8 cellular contexts compared by ENCODE assay signal in genomic region chr12:19440916-19441315, GRCh38. TPM values are rescaled to one million over a fixed set of nuclear protein-coding genes. Genes with fewer than 3 reads are reported as not detected.
DNase-seq lines count a peak whose midpoint lies in the region; ATAC-seq and TF ChIP-seq lines count a peak whose summit lies in the region.

No MANE protein-coding gene starts in this region.

- H3K4me3 ChIP-seq in DOHH2 (ENCODE audit: low read length) = peak overlapping the region; percentile 96
- peak overlapping the region; percentile 79 for H3K4me3 ChIP-seq in epithelial cell of proximal tubule (ENCODE audit: low read depth, low read length)
- H3K4me3 ChIP-seq in parathyroid adenoma (ENCODE audit: low read depth, low read length) = peak overlapping the region; percentile 77

- peaks cover 9% of the 10 kb centered on the region for H3F3A ChIP-seq in DOHH2 (ENCODE audit: control insufficient read depth, insufficient read depth)

- H3K9ac ChIP-seq in parathyroid adenoma = no peak overlapping the region

- H3K36me3 ChIP-seq in DOHH2 (ENCODE audit: control insufficient read depth, low read length) = peaks cover 49% of the 10 kb centered on the region
- no peaks in the 10 kb centered on the region for H3K36me3 ChIP-seq in parathyroid adenoma (ENCODE audit: control insufficient read depth, insufficient read depth, low read length)

- peak overlapping the region; percentile 76 for H3K27ac ChIP-seq in DOHH2 (ENCODE audit: low read depth, low read length)
- peak overlapping the region; percentile 83 for H3K27ac ChIP-seq in parathyroid adenoma

- H3K27me3 ChIP-seq in DOHH2 (ENCODE audit: control insufficient read depth, low read length) (no peaks in the 10 kb centered on the region), parathyroid adenoma (ENCODE audit: control insufficient read depth, insufficient read depth, low read length) (no peaks in the 10 kb centered on the region)

- TF ChIP-seq CTCF in DOHH2 (IDR thresholded peaks at IDR 0.05; ENCODE audit: low read depth, low read length, poor library complexity, severe bottlenecking) = no peak
- no peak for TF ChIP-seq CTCF in epithelial cell of proximal tubule (conservative IDR thresholded peaks at IDR 0.05; ENCODE audit: low read depth, low read length)
- TF ChIP-seq CTCF in parathyroid adenoma (IDR thresholded peaks at IDR 0.05) = no peak

- no peak for ATAC-seq in HG02623 (IDR thresholded peaks at IDR 0.05; ENCODE audit: unreplicated experiment)

- peak overlapping the region; percentile 88 for H3K4me2 ChIP-seq in DOHH2 (ENCODE audit: low read length)
- peak overlapping the region; percentile 64 for H3K4me2 ChIP-seq in parathyroid adenoma (ENCODE audit: low read length)

- no peaks in the 10 kb centered on the region for H3K9me2 ChIP-seq in DOHH2 (replicated peaks; ENCODE audit: control insufficient read depth, low read length)

- peak; percentile 14 for DNase-seq in RKO (ENCODE audit: low spot score)
- DNase-seq in epithelial cell of proximal tubule (ENCODE audit: low read depth) = no peak
- DNase-seq in NCI-H526 treated with DMSO at 0.1 percent for 48 hours (lab: John Stamatoyannopoulos, UW) = no peak
- DNase-seq in DMS79 (lab: John Stamatoyannopoulos, UW) = no peak
- DNase-seq in iPS-NIHi11 (ENCODE audit: low spot score) = no peak

- H3K79me2 ChIP-seq in DOHH2 (ENCODE audit: control insufficient read depth, low read length) = peaks cover 64% of the 10 kb centered on the region
- peaks cover 38% of the 10 kb centered on the region for H3K79me2 ChIP-seq in parathyroid adenoma

- H3K9me3 ChIP-seq in DOHH2 (ENCODE audit: control insufficient read depth, insufficient read depth, low read length) (no peaks in the 10 kb centered on the region), parathyroid adenoma (ENCODE audit: control insufficient read depth, low read length) (no peaks in the 10 kb centered on the region)

- peak overlapping the region; percentile 98 for H2AFZ ChIP-seq in parathyroid adenoma

- H3K4me1 ChIP-seq in DOHH2 (ENCODE audit: control insufficient read depth, low read length) = peaks cover 31% of the 10 kb centered on the region
- peaks cover 6% of the 10 kb centered on the region for H3K4me1 ChIP-seq in parathyroid adenoma

- H4K20me1 ChIP-seq in DOHH2 (ENCODE audit: control insufficient read depth, insufficient read depth, low read depth, low read length) = peaks cover 33% of the 10 kb centered on the region

RNA-seq across cellular contexts. Expression of gene AEBP2, which starts 1.6 kb away (rescaled TPM):
- 7.5 and 8.9 TPM in 2 replicates for total RNA-seq in epithelial cell of proximal tubule
